ENCODE assay signal across 15 cellular contexts in genomic region chr12:132046561-132046960, GRCh38.
DNase-seq lines count a peak whose midpoint lies in the region; ATAC-seq and TF ChIP-seq lines count a peak whose summit lies in the region.
"Had no signal": no experiment of that assay in that cellular context is flagged by ENCODE, and none has a peak within 500 bp of the region (broad histone marks: within the 10 kb centered on the region; RNA-seq: fewer than 3 reads in every experiment).

No MANE protein-coding gene starts in this region.

- H3K4me3 ChIP-seq in iPS-20b (ENCODE audit: low read length), result no peak overlapping the region
- no peak overlapping the region for H3K4me3 ChIP-seq in coronary artery
- H3K4me3 ChIP-seq: cardiac muscle cell, SK-N-MC, skin epidermis had no signal

- intact Hi-C loops in activated T-helper 1 cell treated with anti-CD3 and anti-CD28 coated beads, Interleukin-12 subunit alpha, Interleukin-12 subunit beta, Interleukin-2, Interleukin-4 antibody, amounts not matched to agents 30 ng/mL and 10 ng/mL and 1 ng/mL, durations not matched to agents 14 hours and 24 hours and 36 hours (cut with micrococcal nuclease), result no loop called here

- no peak for ATAC-seq in HG02840 (IDR thresholded peaks at IDR 0.05; ENCODE audit: low FRiP score, unreplicated experiment)
- no peak for ATAC-seq in HG02588 (IDR thresholded peaks at IDR 0.05; ENCODE audit: unreplicated experiment)
- ATAC-seq: activated T-cell treated with anti-CD3 and anti-CD28 coated beads, Interleukin-2, amount 50 U/mL, for 4 hours; natural killer cell had no signal

- H3K27me3 ChIP-seq in iPS-20b (ENCODE audit: insufficient read depth, low read length), result no peaks in the 10 kb centered on the region
- H3K27me3 ChIP-seq: cardiac muscle cell had no signal

- peaks cover 2% of the 10 kb centered on the region for H3K27me3 Mint-ChIP-seq in HFFc6 (ENCODE audit: insufficient read depth)
- H3K27me3 Mint-ChIP-seq in activated T-helper 1 cell treated with anti-CD3 and anti-CD28 coated beads, Interleukin-12 subunit alpha, Interleukin-12 subunit beta, Interleukin-2, Interleukin-4 antibody, amounts not matched to agents 30 ng/mL and 10 ng/mL and 1 ng/mL, durations not matched to agents 14 hours and 24 hours and 36 hours (ENCODE audit: insufficient read depth), result no peaks in the 10 kb centered on the region

- H3K9me3 Mint-ChIP-seq in HFFc6, result no peaks in the 10 kb centered on the region
- no peaks in the 10 kb centered on the region for H3K9me3 Mint-ChIP-seq in activated T-helper 1 cell treated with anti-CD3 and anti-CD28 coated beads, Interleukin-12 subunit alpha, Interleukin-12 subunit beta, Interleukin-2, Interleukin-4 antibody, amounts not matched to agents 30 ng/mL and 10 ng/mL and 1 ng/mL, durations not matched to agents 14 hours and 24 hours and 36 hours
- H3K9me3 Mint-ChIP-seq: activated T-cell treated with anti-CD3 and anti-CD28 coated beads, Interleukin-2, amount 50 U/mL, for 4 hours; natural killer cell had no signal

- peaks cover 18% of the 10 kb centered on the region for H3K4me1 Mint-ChIP-seq in HFFc6 (ENCODE audit: low read depth)
- no peaks in the 10 kb centered on the region for H3K4me1 Mint-ChIP-seq in activated T-helper 1 cell treated with anti-CD3 and anti-CD28 coated beads, Interleukin-12 subunit alpha, Interleukin-12 subunit beta, Interleukin-2, Interleukin-4 antibody, amounts not matched to agents 30 ng/mL and 10 ng/mL and 1 ng/mL, durations not matched to agents 14 hours and 24 hours and 36 hours (ENCODE audit: low read depth)

- peaks cover 86% of the 10 kb centered on the region for H3K36me3 ChIP-seq in iPS-20b (ENCODE audit: insufficient read depth, low read depth, low read length)

- 0 out of 2 replicates have a peak overlapping the region, but pooled peaks have one; percentile 23 for H3K4me3 Mint-ChIP-seq in HFFc6
- no peak overlapping the region for H3K4me3 Mint-ChIP-seq in activated T-helper 1 cell treated with anti-CD3 and anti-CD28 coated beads, Interleukin-12 subunit alpha, Interleukin-12 subunit beta, Interleukin-2, Interleukin-4 antibody, amounts not matched to agents 30 ng/mL and 10 ng/mL and 1 ng/mL, durations not matched to agents 14 hours and 24 hours and 36 hours
- H3K4me3 Mint-ChIP-seq: activated T-cell treated with anti-CD3 and anti-CD28 coated beads, Interleukin-2, amount 50 U/mL, for 4 hours; natural killer cell had no signal

- peaks cover 36% of the 10 kb centered on the region for H3K36me3 Mint-ChIP-seq in HFFc6 (ENCODE audit: low read depth)
- peaks cover 35% of the 10 kb centered on the region for H3K36me3 Mint-ChIP-seq in activated T-helper 1 cell treated with anti-CD3 and anti-CD28 coated beads, Interleukin-12 subunit alpha, Interleukin-12 subunit beta, Interleukin-2, Interleukin-4 antibody, amounts not matched to agents 30 ng/mL and 10 ng/mL and 1 ng/mL, durations not matched to agents 14 hours and 24 hours and 36 hours (ENCODE audit: low read depth)

- no peak overlapping the region; the same call in 1 of the 2 replicates for H3K9ac ChIP-seq in iPS-20b (ENCODE audit: low read depth, low read length)

- H3K27ac ChIP-seq in iPS-20b (ENCODE audit: low read length), result peak overlapping the region; percentile 23
- no peak overlapping the region for H3K27ac ChIP-seq in coronary artery
- H3K27ac ChIP-seq: cardiac muscle cell, SK-N-MC, skin epidermis had no signal

- peaks cover 8% of the 10 kb centered on the region for H3K4me1 ChIP-seq in iPS-20b (ENCODE audit: insufficient read depth, low read length)

- H3K27ac Mint-ChIP-seq in HFFc6, result peak overlapping the region; percentile 74
- H3K27ac Mint-ChIP-seq in activated T-helper 1 cell treated with anti-CD3 and anti-CD28 coated beads, Interleukin-12 subunit alpha, Interleukin-12 subunit beta, Interleukin-2, Interleukin-4 antibody, amounts not matched to agents 30 ng/mL and 10 ng/mL and 1 ng/mL, durations not matched to agents 14 hours and 24 hours and 36 hours, result no peak overlapping the region
- H3K27ac Mint-ChIP-seq: natural killer cell had no signal

- TF ChIP-seq CTCF in HFFc6 (IDR thresholded peaks at IDR 0.05), result no peak
- TF ChIP-seq CTCF in coronary artery (IDR thresholded peaks at IDR 0.05), result no peak

- peak; percentile 93 for DNase-seq in HFFc6
- DNase-seq in astrocyte of the hippocampus (ENCODE audit: low read depth, low spot score), result peak; percentile 82
- peak; percentile 73 for DNase-seq in smooth muscle cell of the brain vasculature (ENCODE audit: low read depth, low spot score)
- no peak for DNase-seq in coronary artery (ENCODE audit: low spot score)
- no peak for DNase-seq in activated T-helper 1 cell treated with anti-CD3 and anti-CD28 coated beads, Interleukin-12 subunit alpha, Interleukin-12 subunit beta, Interleukin-2, Interleukin-4 antibody, amounts not matched to agents 30 ng/mL and 10 ng/mL and 1 ng/mL, durations not matched to agents 14 hours and 24 hours and 36 hours (ENCODE audit: low spot score)
- DNase-seq: activated CD4-positive, alpha-beta T cell treated with anti-CD3 and anti-CD28 coated beads for 1 hour; activated T-cell treated with anti-CD3 and anti-CD28 coated beads, Interleukin-2, amount 50 U/mL, for 4 hours; natural killer cell; NCI-H146 had no signal

- no peaks in the 10 kb centered on the region for H3K9me3 ChIP-seq in iPS-20b (ENCODE audit: insufficient read depth, low read depth, low read length)

Comparison
In these comparisons a context has a peak if more than half of its experiments do, and no peak if none do; other contexts are left out.
1. DNase-seq: peak in HFFc6 (single experiment), astrocyte of the hippocampus (single experiment) and smooth muscle cell of the brain vasculature (single experiment); none in coronary artery (single experiment) and activated T-helper 1 cell treated with anti-CD3 and anti-CD28 coated beads, Interleukin-12 subunit alpha, Interleukin-12 subunit beta, Interleukin-2, Interleukin-4 antibody, amounts not matched to agents 30 ng/mL and 10 ng/mL and 1 ng/mL, durations not matched to agents 14 hours and 24 hours and 36 hours (single experiment).